In genomic region chr3:15903776-15904720, GRCh38 we compare ENCODE assay signal across 17 cellular contexts.
DNase-seq lines count a peak whose midpoint lies in the region; ATAC-seq and TF ChIP-seq lines count a peak whose summit lies in the region.
"Had no signal": no experiment of that assay in that cellular context is flagged by ENCODE, and none has a peak within 500 bp of the region (broad histone marks: within the 10 kb centered on the region; RNA-seq: fewer than 3 reads in every experiment).

No MANE protein-coding gene starts in this region.

- H3K4me1 ChIP-seq in adrenal gland (replicated peaks in 1 of 2) (peaks cover 11 to 13% of the 10 kb centered on the region in 2 donors), tibial nerve (peaks cover 0 to 20% (median 4%) of the 10 kb centered on the region in 4 donors)
- H3K4me1 ChIP-seq: BLaER1 had no signal

- ATAC-seq in omental fat pad (ENCODE audit: low FRiP score), result peak; percentile 51
- no peak for ATAC-seq in HG02623 (IDR thresholded peaks at IDR 0.05; ENCODE audit: unreplicated experiment)
- ATAC-seq in HG02678 (IDR thresholded peaks at IDR 0.05; ENCODE audit: unreplicated experiment), result no peak
- ATAC-seq: effector memory CD8-positive, alpha-beta T cell had no signal

- H3K27ac ChIP-seq in adrenal gland (peak overlapping the region; percentile 7 to 82 (median 37)), tibial nerve (peak overlapping the region; percentile 59 to 83 (median 68))
- H3K27ac ChIP-seq: BLaER1, cardiac muscle cell had no signal

- peak; percentile 66 to 89 (median 79) for DNase-seq in adrenal gland
- peak; percentile 10 for DNase-seq in fibroblast of the conjunctiva (ENCODE audit: low read depth)
- no peak for DNase-seq in omental fat pad (ENCODE audit: low spot score)
- peak in 1 of 2 donors; percentile 21 for DNase-seq in tibial nerve (ENCODE audit: low spot score in 2 of 2)
- DNase-seq in activated T-cell treated with anti-CD3 and anti-CD28 coated beads for 4 hours, result no peak
- no peak for DNase-seq in activated CD4-positive, alpha-beta T cell treated with anti-CD3 and anti-CD28 coated beads, Interleukin-2, amount 50 U/mL, for 1 hour
- DNase-seq: activated naive CD4-positive, alpha-beta T cell treated with anti-CD3 and anti-CD28 coated beads, Interleukin-2, amount 10 ng/mL, durations not matched to agents 7 days and 5 days; DMS53; effector memory CD8-positive, alpha-beta T cell; MM.1S; NCI-H69; stimulated activated CD4-positive, alpha-beta T cell treated with anti-CD3 and anti-CD28 coated beads, Interleukin-4, amount 100 ng/mL, for 4 hours; T-helper 1 cell had no signal

- TF ChIP-seq CTCF in adrenal gland (IDR thresholded peaks at IDR 0.05), result no peak
- no peak for TF ChIP-seq CTCF in omental fat pad (IDR thresholded peaks at IDR 0.05)
- no peak for TF ChIP-seq CTCF in tibial nerve (IDR thresholded peaks at IDR 0.05)

- 53 to 64% (median 57%) methylated on average over 7 of the region's 7 CpGs for WGBS in adrenal gland, 4 donors
- WGBS in tibial nerve, 2 donors, result 66 to 72% methylated on average over 7 of the region's 7 CpGs

- H3K4me3 ChIP-seq in adrenal gland (no peak overlapping the region), tibial nerve (no peak overlapping the region)
- H3K4me3 ChIP-seq: BLaER1, cardiac muscle cell had no signal

- TF ChIP-seq EP300 in tibial nerve (IDR thresholded peaks at IDR 0.05), result peak in 1 of 2 donors; percentile 8

- intact Hi-C loops in adrenal gland (cut with DNase I), result no loop called here

- no peaks in the 10 kb centered on the region for H3K27me3 ChIP-seq in adrenal gland
- no peaks in the 10 kb centered on the region for H3K27me3 ChIP-seq in tibial nerve
- H3K27me3 ChIP-seq: BLaER1, cardiac muscle cell had no signal

- H3K9me3 ChIP-seq in adrenal gland (replicated peaks in 1 of 3) (no peaks in the 10 kb centered on the region), tibial nerve (no peaks in the 10 kb centered on the region)
- H3K9me3 ChIP-seq: BLaER1 had no signal

- TF ChIP-seq POLR2A in adrenal gland (IDR thresholded peaks at IDR 0.05), result no peak
- TF ChIP-seq POLR2A in tibial nerve (IDR thresholded peaks at IDR 0.05), result no peak

- no peaks in the 10 kb centered on the region for H3K36me3 ChIP-seq in adrenal gland (replicated peaks in 1 of 2)
- H3K36me3 ChIP-seq in tibial nerve, result no peaks in the 10 kb centered on the region
- H3K36me3 ChIP-seq: BLaER1, cardiac muscle cell had no signal

Comparison
In these comparisons a context has a peak if more than half of its experiments do, and no peak if none do; other contexts are left out.
1. DNase-seq: peak in adrenal gland (7 of 7) and fibroblast of the conjunctiva (single experiment); none in omental fat pad (single experiment), activated T-cell treated with anti-CD3 and anti-CD28 coated beads for 4 hours (single experiment) and activated CD4-positive, alpha-beta T cell treated with anti-CD3 and anti-CD28 coated beads, Interleukin-2, amount 50 U/mL, for 1 hour (single experiment).